ENCODE assay signal across 10 cellular contexts in the genomic region with DNA sequence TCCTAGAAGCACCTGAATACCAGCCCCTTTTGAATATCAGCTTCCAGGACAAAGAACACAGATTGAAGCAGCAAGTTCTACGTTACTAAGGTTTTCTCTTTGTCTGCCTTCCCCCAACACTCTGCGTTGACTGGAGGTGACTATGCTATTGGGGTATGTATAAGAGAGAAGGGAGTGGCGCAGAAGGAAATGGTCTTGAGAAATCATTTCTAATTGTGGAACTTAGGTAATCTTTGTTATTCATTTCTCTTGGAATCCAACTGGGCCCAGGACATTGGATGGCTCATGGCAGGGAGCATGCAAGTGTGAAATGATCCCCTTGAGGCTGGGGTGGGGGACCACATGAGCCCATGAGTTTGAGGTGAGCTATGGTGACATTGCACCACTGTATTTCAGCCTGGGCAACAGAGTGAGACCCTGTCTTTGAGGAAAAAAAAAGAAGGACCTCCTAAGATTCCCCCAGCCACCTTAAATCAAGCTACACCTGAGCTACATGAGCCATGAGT. TPM values are rescaled to one million over a fixed set of nuclear protein-coding genes. Genes with fewer than 3 reads are reported as not detected.
A peak's percentile ranks its signal among the peaks of the same experiment; 100 is the strongest.
DNase-seq lines count a peak whose midpoint lies in the region; TF ChIP-seq lines count a peak whose summit lies in the region.
"Had no signal": no experiment of that assay in that cellular context is flagged by ENCODE, and none has a peak within 500 bp of the region (broad histone marks: within the 10 kb centered on the region; RNA-seq: fewer than 3 reads in every experiment).

No MANE protein-coding gene starts in this region.

- H2AFZ ChIP-seq in SK-N-SH (ENCODE audit: low read depth) = no peak overlapping the region

- no peaks in the 10 kb centered on the region for H3K9me2 ChIP-seq in SK-N-SH

- no peaks in the 10 kb centered on the region for H3K9me3 Mint-ChIP-seq in activated CD4-positive, alpha-beta T cell treated with anti-CD3 and anti-CD28 coated beads, Interleukin-2, amount 10 ng/mL, durations not matched to agents 24 days and 14 days
- H3K9me3 Mint-ChIP-seq: natural killer cell had no signal

- TF ChIP-seq EP300 in SK-N-SH (IDR thresholded peaks at IDR 0.05; ENCODE audit: borderline replicate concordance in 1 of 2, low read depth in 1 of 2, low read length in 1 of 2) = peak in 1 of 2 experiments; percentile 40; a peak in 2 of 4 replicates
- TF ChIP-seq EP300 in suprapubic skin (IDR thresholded peaks at IDR 0.05) = no peak

- CTCF ChIA-PET in SK-N-SH (lab: Yijun Ruan, JAX) = interaction anchor here (1.0 to 1.4 kb wide), 3 partner anchors 8 to 1146 kb away, joined by 3 read pairs; no protein-coding TSS in a partner anchor

- H3K4me1 Mint-ChIP-seq in activated CD4-positive, alpha-beta T cell treated with anti-CD3 and anti-CD28 coated beads, Interleukin-2, amount 10 ng/mL, durations not matched to agents 24 days and 14 days = peaks cover 30% of the 10 kb centered on the region
- H3K4me1 Mint-ChIP-seq: natural killer cell had no signal

- H3K27ac ChIP-seq in SK-N-SH (ENCODE audit: low read depth in 2 of 2, low read length in 1 of 2) = peak overlapping the region in 1 of 2 experiments; percentile 92; a peak in 2 of 4 replicates
- H3K27ac ChIP-seq in suprapubic skin = peak overlapping the region; percentile 45
- H3K27ac ChIP-seq: gastroesophageal sphincter had no signal

- H4K20me1 ChIP-seq in SK-N-SH (ENCODE audit: insufficient read depth) = no peaks in the 10 kb centered on the region

- H3K79me2 ChIP-seq in SK-N-SH (ENCODE audit: insufficient read depth) = no peaks in the 10 kb centered on the region

- TF ChIP-seq CTCF in HFF-Myc (IDR thresholded peaks at IDR 0.05; ENCODE audit: low read depth, low read length, missing control alignments) = no peak
- no peak for TF ChIP-seq CTCF in SK-N-SH (IDR thresholded peaks at IDR 0.05)
- TF ChIP-seq CTCF in suprapubic skin (IDR thresholded peaks at IDR 0.05) = no peak
- no peak for TF ChIP-seq CTCF in GM20000 (IDR thresholded peaks at IDR 0.05; ENCODE audit: extremely low read depth, missing control alignments)

- H3K27me3 Mint-ChIP-seq in activated CD4-positive, alpha-beta T cell treated with anti-CD3 and anti-CD28 coated beads, Interleukin-2, amount 10 ng/mL, durations not matched to agents 24 days and 14 days = no peaks in the 10 kb centered on the region

- WGBS in SK-N-SH (ENCODE audit: low lambda C conversion rate) = 10% methylated on average over 3 of the region's 3 CpGs
- 70% methylated on average over 3 of the region's 3 CpGs for WGBS in suprapubic skin

- H3K4me1 ChIP-seq in SK-N-SH (ENCODE audit: control insufficient read depth in 1 of 2, insufficient read depth in 2 of 2, low read depth in 1 of 2, low read length in 1 of 2) = peaks cover 0 to 28% of the 10 kb centered on the region in 2 experiments; a peak in 2 of 4 replicates
- peaks cover 15% of the 10 kb centered on the region for H3K4me1 ChIP-seq in suprapubic skin
- H3K4me1 ChIP-seq: gastroesophageal sphincter had no signal

- H3K4me2 ChIP-seq in SK-N-SH = peak overlapping the region; percentile 14

- DNase-seq in HFF-Myc (ENCODE audit: extremely low read depth, low read depth) (peak; percentile 52), SK-N-SH (no peak), fibroblast of peridontal ligament (ENCODE audit: extremely low read depth) (peak; percentile 88), suprapubic skin (ENCODE audit: low spot score in 2 of 2) (no peak), NCI-H524 treated with DMSO at 0.1 percent for 48 hours (lab: John Stamatoyannopoulos, UW) (no peak), GM20000 (ENCODE audit: low spot score) (no peak)
- no peak for DNase-seq in activated CD4-positive, alpha-beta T cell treated with anti-CD3 and anti-CD28 coated beads, Interleukin-2, amount 10 ng/mL, durations not matched to agents 24 days and 14 days
- DNase-seq: natural killer cell, NCI-H2081 treated with DMSO at 0.1 percent for 48 hours had no signal

- TF ChIP-seq POLR2A in suprapubic skin (IDR thresholded peaks at IDR 0.05) = no peak

- no peak overlapping the region for H3K4me3 ChIP-seq in HFF-Myc (replicated peaks; ENCODE audit: low read depth, low read length)
- H3K4me3 ChIP-seq in SK-N-SH (ENCODE audit: low read depth in 2 of 2, low read length in 1 of 2) = no peak overlapping the region
- H3K4me3 ChIP-seq in suprapubic skin = no peak overlapping the region
- H3K4me3 ChIP-seq: gastroesophageal sphincter had no signal

- H3K27me3 ChIP-seq in SK-N-SH (ENCODE audit: insufficient read depth) (no peaks in the 10 kb centered on the region), suprapubic skin (no peaks in the 10 kb centered on the region)

- peak overlapping the region; percentile 76 for H3K9ac ChIP-seq in SK-N-SH

- no peak overlapping the region for H3K4me3 Mint-ChIP-seq in activated CD4-positive, alpha-beta T cell treated with anti-CD3 and anti-CD28 coated beads, Interleukin-2, amount 10 ng/mL, durations not matched to agents 24 days and 14 days
- H3K4me3 Mint-ChIP-seq: natural killer cell had no signal

- H3K9me3 ChIP-seq in SK-N-SH (no peaks in the 10 kb centered on the region), suprapubic skin (no peaks in the 10 kb centered on the region)
- H3K9me3 ChIP-seq: gastroesophageal sphincter had no signal

- H3F3A ChIP-seq in SK-N-SH (replicated peaks; ENCODE audit: insufficient read depth) = peaks cover 23% of the 10 kb centered on the region

- no peaks in the 10 kb centered on the region for H3K36me3 ChIP-seq in SK-N-SH (replicated peaks in 1 of 2; ENCODE audit: control insufficient read depth in 1 of 2, insufficient read depth in 2 of 2, low read length in 1 of 2)
- H3K36me3 ChIP-seq in suprapubic skin = no peaks in the 10 kb centered on the region
- H3K36me3 ChIP-seq: gastroesophageal sphincter had no signal

- TF ChIP-seq RAD21 in SK-N-SH (IDR thresholded peaks at IDR 0.05; ENCODE audit: low read length) = no peak

- H3K27ac Mint-ChIP-seq in activated CD4-positive, alpha-beta T cell treated with anti-CD3 and anti-CD28 coated beads, Interleukin-2, amount 10 ng/mL, durations not matched to agents 24 days and 14 days = no peak overlapping the region
- H3K27ac Mint-ChIP-seq: natural killer cell had no signal

- POLR2A ChIA-PET in SK-N-SH (lab: Yijun Ruan, JAX) = no interaction called here

- intact Hi-C loops in activated CD4-positive, alpha-beta T cell treated with anti-CD3 and anti-CD28 coated beads, Interleukin-2, amount 10 ng/mL, durations not matched to agents 24 days and 14 days (cut with micrococcal nuclease) = no loop called here

- no peaks in the 10 kb centered on the region for H3K36me3 Mint-ChIP-seq in activated CD4-positive, alpha-beta T cell treated with anti-CD3 and anti-CD28 coated beads, Interleukin-2, amount 10 ng/mL, durations not matched to agents 24 days and 14 days (ENCODE audit: low read depth)
- H3K36me3 Mint-ChIP-seq: natural killer cell had no signal

TF ChIP-seq in SK-N-SH, 30 proteins besides CTCF, POLR2A, EP300 and RAD21 (continues in another document):
- TF ChIP-seq MEF2A (IDR thresholded peaks at IDR 0.05; ENCODE audit: borderline replicate concordance, low read depth) (peak; percentile 97), SIN3A (IDR thresholded peaks at IDR 0.05; ENCODE audit: borderline replicate concordance, low read depth, low read length) (no peak), FOXM1 (IDR thresholded peaks at IDR 0.05; ENCODE audit: low read depth) (no peak), FOXJ3 (CRISPR knock-in tag; IDR thresholded peaks at IDR 0.05) (no peak), YY1 (IDR thresholded peaks at IDR 0.05; ENCODE audit: low read depth) (no peak), TEAD4 (IDR thresholded peaks at IDR 0.05; ENCODE audit: borderline replicate concordance, insufficient read depth) (peak; percentile 35; the same call in 1 of the 2 replicates), TAF1 (IDR thresholded peaks at IDR 0.05; ENCODE audit: borderline replicate concordance, low read depth, low read length) (0 out of 2 replicates have a peak, but pooled peaks have one; percentile 27), RXRA (IDR thresholded peaks at IDR 0.05; ENCODE audit: borderline replicate concordance, low read depth) (no peak; the same call in 1 of the 2 replicates)
- TF ChIP-seq, protein P1, sequence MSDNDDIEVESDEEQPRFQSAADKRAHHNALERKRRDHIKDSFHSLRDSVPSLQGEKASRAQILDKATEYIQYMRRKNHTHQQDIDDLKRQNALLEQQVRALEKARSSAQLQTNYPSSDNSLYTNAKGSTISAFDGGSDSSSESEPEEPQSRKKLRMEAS (IDR thresholded peaks at IDR 0.05; ENCODE audit: low read depth) = peak; percentile 86
- TF ChIP-seq, protein P2, sequence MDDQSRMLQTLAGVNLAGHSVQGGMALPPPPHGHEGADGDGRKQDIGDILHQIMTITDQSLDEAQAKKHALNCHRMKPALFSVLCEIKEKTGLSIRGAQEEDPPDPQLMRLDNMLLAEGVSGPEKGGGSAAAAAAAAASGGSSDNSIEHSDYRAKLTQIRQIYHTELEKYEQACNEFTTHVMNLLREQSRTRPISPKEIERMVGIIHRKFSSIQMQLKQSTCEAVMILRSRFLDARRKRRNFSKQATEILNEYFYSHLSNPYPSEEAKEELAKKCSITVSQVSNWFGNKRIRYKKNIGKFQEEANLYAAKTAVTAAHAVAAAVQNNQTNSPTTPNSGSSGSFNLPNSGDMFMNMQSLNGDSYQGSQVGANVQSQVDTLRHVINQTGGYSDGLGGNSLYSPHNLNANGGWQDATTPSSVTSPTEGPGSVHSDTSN (IDR thresholded peaks at IDR 0.05) = peak; percentile 48
- TF ChIP-seq, protein P3, sequence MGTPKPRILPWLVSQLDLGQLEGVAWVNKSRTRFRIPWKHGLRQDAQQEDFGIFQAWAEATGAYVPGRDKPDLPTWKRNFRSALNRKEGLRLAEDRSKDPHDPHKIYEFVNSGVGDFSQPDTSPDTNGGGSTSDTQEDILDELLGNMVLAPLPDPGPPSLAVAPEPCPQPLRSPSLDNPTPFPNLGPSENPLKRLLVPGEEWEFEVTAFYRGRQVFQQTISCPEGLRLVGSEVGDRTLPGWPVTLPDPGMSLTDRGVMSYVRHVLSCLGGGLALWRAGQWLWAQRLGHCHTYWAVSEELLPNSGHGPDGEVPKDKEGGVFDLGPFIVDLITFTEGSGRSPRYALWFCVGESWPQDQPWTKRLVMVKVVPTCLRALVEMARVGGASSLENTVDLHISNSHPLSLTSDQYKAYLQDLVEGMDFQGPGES (IDR thresholded peaks at IDR 0.05; ENCODE audit: low read depth, low read length) = no peak

RNA-seq across cellular contexts. Expression of a gene that starts 29.7 kb away (rescaled TPM):
- 0.33 and 0.50 TPM in 2 replicates for polyA plus RNA-seq in SK-N-SH (2012; rRNA removed)
- polyA plus RNA-seq in SK-N-SH (2012; cell fraction: cytosol; rRNA removed) = 0.34 and 0.40 TPM in 2 replicates
- polyA plus RNA-seq in SK-N-SH (2012; cell fraction: nucleus; rRNA removed) = 0.69 and 0.86 TPM in 2 replicates
- 1 to 10 TPM in 3 of 4 donors, under 1 TPM in 1; 0.76 to 2.1 (median 1.5) TPM for total RNA-seq in suprapubic skin
- not detected in 2 replicates for total RNA-seq in activated CD4-positive, alpha-beta T cell treated with anti-CD3 and anti-CD28 coated beads, Interleukin-2, amount 10 ng/mL, durations not matched to agents 24 days and 14 days
- total RNA-seq: natural killer cell had no signal

Comparison
In these comparisons a context has a peak if more than half of its experiments do, and no peak if none do; other contexts are left out.
1. DNase-seq: peak in HFF-Myc (single experiment) and fibroblast of peridontal ligament (single experiment); none in SK-N-SH (single experiment), suprapubic skin (0 of 2), NCI-H524 treated with DMSO at 0.1 percent for 48 hours (single experiment), GM20000 (single experiment) and activated CD4-positive, alpha-beta T cell treated with anti-CD3 and anti-CD28 coated beads, Interleukin-2, amount 10 ng/mL, durations not matched to agents 24 days and 14 days (single experiment).